ENCODE assay signal across 8 cellular contexts in the genomic region with DNA sequence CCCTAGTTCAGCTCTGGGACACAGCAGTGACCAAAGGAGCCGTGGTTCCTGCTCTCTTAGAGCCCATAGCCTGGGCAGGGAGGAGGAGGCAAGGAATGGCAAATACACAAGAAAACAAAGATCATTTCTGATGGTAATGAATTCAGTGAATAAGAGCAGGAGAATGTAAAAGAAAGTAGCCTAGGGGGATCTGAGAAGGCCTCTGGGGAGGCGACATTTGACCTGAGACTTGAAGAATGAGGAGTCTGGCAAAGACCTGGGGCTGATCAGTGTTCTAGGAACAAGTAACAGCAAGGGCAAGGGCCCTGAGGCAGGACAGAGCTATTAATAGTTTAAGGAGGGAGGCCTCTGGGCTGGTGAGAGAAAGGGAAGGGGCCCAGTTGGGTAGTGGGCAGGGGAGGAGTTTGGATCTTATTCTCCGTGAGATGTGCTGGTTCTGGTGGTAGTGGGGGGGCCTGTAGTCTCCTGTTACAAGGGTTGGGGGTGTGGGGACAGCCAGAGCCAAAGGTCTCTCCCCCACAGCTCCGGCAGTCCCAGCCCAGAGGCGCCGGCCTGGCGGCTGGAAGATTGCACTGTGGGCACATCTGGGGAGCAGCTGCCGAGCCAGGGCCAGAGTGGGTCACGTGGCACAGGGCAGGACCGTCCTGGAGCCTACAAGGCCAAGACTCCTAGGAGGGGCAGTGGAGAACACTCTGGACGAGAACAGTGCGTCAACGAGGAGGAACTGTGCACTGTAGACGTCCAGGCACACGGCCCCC. TPM values are rescaled to one million over a fixed set of nuclear protein-coding genes. Genes with fewer than 3 reads are reported as not detected.
DNase-seq lines count a peak whose midpoint lies in the region; ATAC-seq and TF ChIP-seq lines count a peak whose summit lies in the region.

No MANE protein-coding gene starts in this region.

- no peaks in the 10 kb centered on the region for H3K9me3 ChIP-seq in ES-I3 (ENCODE audit: control insufficient read depth, insufficient read depth, low read length)

- H3K27me3 Mint-ChIP-seq in glutamatergic neuron (ENCODE audit: unreplicated experiment): peaks cover 11% of the 10 kb centered on the region
- H3K27me3 Mint-ChIP-seq in activated CD4-positive, alpha-beta T cell treated with anti-CD3 and anti-CD28 coated beads, Interleukin-2, amount 10 ng/mL, durations not matched to agents 24 days and 14 days: peaks cover 7% of the 10 kb centered on the region

- peak overlapping the region; percentile 17 for H3K27ac Mint-ChIP-seq in glutamatergic neuron (ENCODE audit: unreplicated experiment)
- H3K27ac Mint-ChIP-seq in activated CD4-positive, alpha-beta T cell treated with anti-CD3 and anti-CD28 coated beads, Interleukin-2, amount 10 ng/mL, durations not matched to agents 24 days and 14 days: no peak overlapping the region

- peak overlapping the region; percentile 21 for H3K4me3 Mint-ChIP-seq in glutamatergic neuron (ENCODE audit: unreplicated experiment)
- H3K4me3 Mint-ChIP-seq in activated CD4-positive, alpha-beta T cell treated with anti-CD3 and anti-CD28 coated beads, Interleukin-2, amount 10 ng/mL, durations not matched to agents 24 days and 14 days: no peak overlapping the region

- peaks cover 17% of the 10 kb centered on the region for H3K9me3 Mint-ChIP-seq in glutamatergic neuron (ENCODE audit: unreplicated experiment)
- no peaks in the 10 kb centered on the region for H3K9me3 Mint-ChIP-seq in activated CD4-positive, alpha-beta T cell treated with anti-CD3 and anti-CD28 coated beads, Interleukin-2, amount 10 ng/mL, durations not matched to agents 24 days and 14 days

- intact Hi-C loops in activated CD4-positive, alpha-beta T cell treated with anti-CD3 and anti-CD28 coated beads, Interleukin-2, amount 10 ng/mL, durations not matched to agents 24 days and 14 days (cut with micrococcal nuclease): no loop called here

- peaks cover 24% of the 10 kb centered on the region for H3K4me1 ChIP-seq in ES-I3 (ENCODE audit: insufficient read depth, low read length)

- peaks cover 22% of the 10 kb centered on the region for H3K4me1 Mint-ChIP-seq in glutamatergic neuron (ENCODE audit: low read depth, unreplicated experiment)
- H3K4me1 Mint-ChIP-seq in activated CD4-positive, alpha-beta T cell treated with anti-CD3 and anti-CD28 coated beads, Interleukin-2, amount 10 ng/mL, durations not matched to agents 24 days and 14 days: no peaks in the 10 kb centered on the region

- H3K36me3 Mint-ChIP-seq in glutamatergic neuron (ENCODE audit: unreplicated experiment): no peaks in the 10 kb centered on the region
- H3K36me3 Mint-ChIP-seq in activated CD4-positive, alpha-beta T cell treated with anti-CD3 and anti-CD28 coated beads, Interleukin-2, amount 10 ng/mL, durations not matched to agents 24 days and 14 days (ENCODE audit: low read depth): no peaks in the 10 kb centered on the region

- ATAC-seq in SK-N-SH treated with all-trans-retinoic acid at 6 μM for 48 hours (peak; percentile 87), HG03135 (IDR thresholded peaks at IDR 0.05; ENCODE audit: unreplicated experiment) (no peak)

- DNase-seq in glutamatergic neuron (peak; percentile 84), renal cortical epithelial cell (ENCODE audit: low read depth) (peak; percentile 93), NCI-H1694 (lab: John Stamatoyannopoulos, UW) (no peak), SIG-M5 (lab: John Stamatoyannopoulos, UW) (no peak)
- no peak for DNase-seq in activated CD4-positive, alpha-beta T cell treated with anti-CD3 and anti-CD28 coated beads, Interleukin-2, amount 10 ng/mL, durations not matched to agents 24 days and 14 days

- no peak for TF ChIP-seq CTCF in glutamatergic neuron (IDR thresholded peaks at IDR 0.05; ENCODE audit: partially characterized antibody, unreplicated experiment)

- peak overlapping the region; percentile 3; the same call in 1 of the 2 replicates for H3K9ac ChIP-seq in ES-I3 (ENCODE audit: low read depth, low read length)

- no peaks in the 10 kb centered on the region for H3K36me3 ChIP-seq in ES-I3 (ENCODE audit: insufficient read depth, low read length)

TF ChIP-seq in SK-N-SH treated with all-trans-retinoic acid at 6 μM for 48 hours, 23 proteins besides CTCF, POLR2A, EP300 and RAD21 (continues in another document):
- TF ChIP-seq TOX (CRISPR knock-in tag; IDR thresholded peaks at IDR 0.05; ENCODE audit: borderline replicate concordance) (no peak), CSDC2 (CRISPR knock-in tag; IDR thresholded peaks at IDR 0.05) (no peak), TSHZ2 (CRISPR knock-in tag; IDR thresholded peaks at IDR 0.05) (peak; percentile 68; the same call in 1 of the 2 replicates), POU6F1 (CRISPR knock-in tag; IDR thresholded peaks at IDR 0.05; ENCODE audit: borderline replicate concordance, low read depth) (no peak), CREB5 (CRISPR knock-in tag; IDR thresholded peaks at IDR 0.05; ENCODE audit: low read depth) (no peak), ZNF565 (CRISPR knock-in tag; conservative IDR thresholded peaks at IDR 0.05; ENCODE audit: low read depth) (peak; percentile 81), PPARA (CRISPR knock-in tag; IDR thresholded peaks at IDR 0.05; ENCODE audit: borderline replicate concordance) (no peak), OSR1 (CRISPR knock-in tag; IDR thresholded peaks at IDR 0.05) (no peak), ARNTL (CRISPR knock-in tag; IDR thresholded peaks at IDR 0.05; ENCODE audit: borderline replicate concordance, low read depth) (no peak), ZC3H10 (CRISPR knock-in tag; IDR thresholded peaks at IDR 0.05) (no peak), ZFP3 (CRISPR knock-in tag; IDR thresholded peaks at IDR 0.05) (peak; percentile 16; the same call in 1 of the 2 replicates), RARB (CRISPR knock-in tag; IDR thresholded peaks at IDR 0.05) (no peak)

RNA-seq across cellular contexts. Expression of gene ID1, which starts 9.3 kb away (rescaled TPM):
- total RNA-seq in glutamatergic neuron (ENCODE audit: unreplicated experiment) (92.0 TPM), renal cortical epithelial cell (88.2 and 251 TPM in 2 replicates)
- total RNA-seq in activated CD4-positive, alpha-beta T cell treated with anti-CD3 and anti-CD28 coated beads, Interleukin-2, amount 10 ng/mL, durations not matched to agents 24 days and 14 days: 2.7 and 2.9 TPM in 2 replicates

RNA-seq across cellular contexts. Expression of gene COX4I2, which starts 41.9 kb away (rescaled TPM):
- total RNA-seq in glutamatergic neuron (ENCODE audit: unreplicated experiment): not detected
- total RNA-seq in renal cortical epithelial cell: not detected in 2 replicates
- not detected in 2 replicates for total RNA-seq in activated CD4-positive, alpha-beta T cell treated with anti-CD3 and anti-CD28 coated beads, Interleukin-2, amount 10 ng/mL, durations not matched to agents 24 days and 14 days

Comparison
In these comparisons a context has a peak if more than half of its experiments do, and no peak if none do; other contexts are left out.
1. DNase-seq: peak in glutamatergic neuron (single experiment) and renal cortical epithelial cell (single experiment); none in NCI-H1694 (single experiment), SIG-M5 (single experiment) and activated CD4-positive, alpha-beta T cell treated with anti-CD3 and anti-CD28 coated beads, Interleukin-2, amount 10 ng/mL, durations not matched to agents 24 days and 14 days (single experiment).
2. RNA of gene ID1, which starts 9.3 kb away (total RNA-seq): 88.2 to 251 TPM in renal cortical epithelial cell and 92.0 TPM in glutamatergic neuron (single experiment); 2.7 to 2.9 TPM in activated CD4-positive, alpha-beta T cell treated with anti-CD3 and anti-CD28 coated beads, Interleukin-2, amount 10 ng/mL, durations not matched to agents 24 days and 14 days; every median in the first group is over 10 times any median in the second.